Comparison of ENCODE assay signal across 18 cellular contexts in the genomic region with DNA sequence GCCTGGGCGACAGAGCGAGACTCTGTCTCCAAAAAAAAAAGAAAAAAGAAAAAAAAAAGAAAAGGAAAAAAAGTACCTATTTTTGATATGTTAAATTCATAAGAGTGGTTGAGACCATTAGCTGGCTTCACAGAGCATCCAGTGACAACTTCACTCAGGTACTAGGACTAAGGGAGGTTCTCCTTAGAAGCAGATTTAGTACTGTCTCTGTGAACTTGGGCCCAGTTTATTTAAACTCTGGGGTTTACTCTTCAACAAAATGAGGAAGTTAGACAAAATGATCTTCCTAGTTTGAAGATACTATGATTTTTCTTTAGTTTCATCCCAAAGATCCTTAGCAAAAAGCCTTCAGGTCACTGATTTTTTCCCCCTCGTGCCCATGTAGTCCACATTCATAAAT. TPM values are rescaled to one million over a fixed set of nuclear protein-coding genes. Genes with fewer than 3 reads are reported as not detected.
DNase-seq lines count a peak whose midpoint lies in the region; ATAC-seq and TF ChIP-seq lines count a peak whose summit lies in the region.
"Had no signal": no experiment of that assay in that cellular context is flagged by ENCODE, and none has a peak within 500 bp of the region (broad histone marks: within the 10 kb centered on the region; RNA-seq: fewer than 3 reads in every experiment).

No MANE protein-coding gene starts in this region.

- DNase-seq in NOMO-1 treated with DMSO at 0.1 percent for 48 hours (lab: John Stamatoyannopoulos, UW; ENCODE audit: unreplicated experiment) (peak; percentile 36), NOMO-1 treated with dmso at 0.1 percent for 144 hours (lab: John Stamatoyannopoulos, UW; ENCODE audit: unreplicated experiment) (no peak), Kasumi-1 (lab: John Stamatoyannopoulos, UW) (peak; percentile 30 to 51), SKM-1 (lab: John Stamatoyannopoulos, UW; ENCODE audit: unreplicated experiment) (peak; percentile 69), suprapubic skin (ENCODE audit: low spot score in 2 of 2) (no peak), lower lobe of right lung (no peak)
- no peak for DNase-seq in effector memory CD8-positive, alpha-beta T cell
- DNase-seq: 8988T; CD4-positive, alpha-beta memory T cell; DMS79; GF-D8; H9; NCI-H1105; NCI-H1694 treated with DMSO at 0.1 percent for 48 hours; NCI-H446; T-helper 1 cell had no signal

- H3K27me3 ChIP-seq in suprapubic skin (no peaks in the 10 kb centered on the region), lower lobe of right lung (ENCODE audit: low read depth) (no peaks in the 10 kb centered on the region)
- H3K27me3 ChIP-seq: SJSA1 had no signal

- H3K36me3 Mint-ChIP-seq in stimulated activated memory B cell treated with anti-CD40 and anti-IgM and Interleukin-4, amounts not matched to agents 10 μg/mL and 1 μg/mL and 100 μg/mL, for 72 hours, result peaks cover 35% of the 10 kb centered on the region
- peaks cover 55% of the 10 kb centered on the region for H3K36me3 Mint-ChIP-seq in effector memory CD8-positive, alpha-beta T cell (ENCODE audit: insufficient read depth)

- ATAC-seq in stimulated activated memory B cell treated with anti-CD40 and anti-IgM and Interleukin-4, amounts not matched to agents 10 μg/mL and 1 μg/mL and 100 μg/mL, for 72 hours, result peak; percentile 54
- no peak for ATAC-seq in effector memory CD8-positive, alpha-beta T cell (replicated peaks)
- ATAC-seq in lower lobe of right lung, result no peak

- intact Hi-C loops in lower lobe of right lung (cut with DNase I), result no loop called here

- no peak for TF ChIP-seq EP300 in suprapubic skin (IDR thresholded peaks at IDR 0.05)

- H3K27ac Mint-ChIP-seq in stimulated activated memory B cell treated with anti-CD40 and anti-IgM and Interleukin-4, amounts not matched to agents 10 μg/mL and 1 μg/mL and 100 μg/mL, for 72 hours, result no peak overlapping the region
- no peak overlapping the region for H3K27ac Mint-ChIP-seq in effector memory CD8-positive, alpha-beta T cell
- H3K27ac Mint-ChIP-seq: H9 had no signal

- no peak for TF ChIP-seq CTCF in suprapubic skin (IDR thresholded peaks at IDR 0.05)
- no peak for TF ChIP-seq CTCF in lower lobe of right lung (IDR thresholded peaks at IDR 0.05)

- no peak overlapping the region for H3K27ac ChIP-seq in suprapubic skin
- no peak overlapping the region for H3K27ac ChIP-seq in lower lobe of right lung
- H3K27ac ChIP-seq: SJSA1 had no signal

- H3K4me1 ChIP-seq in suprapubic skin, result no peaks in the 10 kb centered on the region
- no peaks in the 10 kb centered on the region for H3K4me1 ChIP-seq in lower lobe of right lung
- H3K4me1 ChIP-seq: SJSA1 had no signal

- H3K4me1 Mint-ChIP-seq in stimulated activated memory B cell treated with anti-CD40 and anti-IgM and Interleukin-4, amounts not matched to agents 10 μg/mL and 1 μg/mL and 100 μg/mL, for 72 hours, result peaks cover 32% of the 10 kb centered on the region
- H3K4me1 Mint-ChIP-seq in effector memory CD8-positive, alpha-beta T cell (ENCODE audit: low read depth in 2 of 2), result no peaks in the 10 kb centered on the region

- H3K9me3 ChIP-seq in suprapubic skin (no peaks in the 10 kb centered on the region), lower lobe of right lung (no peaks in the 10 kb centered on the region)
- H3K9me3 ChIP-seq: SJSA1 had no signal

- H3K4me3 ChIP-seq in suprapubic skin (no peak overlapping the region), lower lobe of right lung (no peak overlapping the region)
- H3K4me3 ChIP-seq: SJSA1 had no signal

- peaks cover 18% of the 10 kb centered on the region for H3K36me3 ChIP-seq in suprapubic skin
- peaks cover 46% of the 10 kb centered on the region for H3K36me3 ChIP-seq in lower lobe of right lung

- H3K4me3 Mint-ChIP-seq in stimulated activated memory B cell treated with anti-CD40 and anti-IgM and Interleukin-4, amounts not matched to agents 10 μg/mL and 1 μg/mL and 100 μg/mL, for 72 hours, result no peak overlapping the region
- H3K4me3 Mint-ChIP-seq in effector memory CD8-positive, alpha-beta T cell, result no peak overlapping the region
- H3K4me3 Mint-ChIP-seq: CD4-positive, alpha-beta memory T cell; H9 had no signal

- no peaks in the 10 kb centered on the region for H3K27me3 Mint-ChIP-seq in stimulated activated memory B cell treated with anti-CD40 and anti-IgM and Interleukin-4, amounts not matched to agents 10 μg/mL and 1 μg/mL and 100 μg/mL, for 72 hours
- H3K27me3 Mint-ChIP-seq in effector memory CD8-positive, alpha-beta T cell, result no peaks in the 10 kb centered on the region
- H3K27me3 Mint-ChIP-seq: CD4-positive, alpha-beta memory T cell had no signal

- no peak for TF ChIP-seq POLR2A in suprapubic skin (IDR thresholded peaks at IDR 0.05)

- WGBS in suprapubic skin, result 94% methylated on average over 3 of the region's 3 CpGs

- H3K9me3 Mint-ChIP-seq in stimulated activated memory B cell treated with anti-CD40 and anti-IgM and Interleukin-4, amounts not matched to agents 10 μg/mL and 1 μg/mL and 100 μg/mL, for 72 hours, result no peaks in the 10 kb centered on the region
- H3K9me3 Mint-ChIP-seq in effector memory CD8-positive, alpha-beta T cell, result no peaks in the 10 kb centered on the region
- H3K9me3 Mint-ChIP-seq: CD4-positive, alpha-beta memory T cell; H9 had no signal

RNA-seq across cellular contexts. Expression of a gene that starts 21.2 kb away (rescaled TPM):
- total RNA-seq in suprapubic skin (10 to 100 TPM; 13.2 to 22.0 (median 16.0) TPM), lower lobe of right lung (19.7 TPM)

RNA-seq across cellular contexts. Expression of a gene that starts 31.3 kb away (rescaled TPM):
- total RNA-seq in suprapubic skin (1 to 10 TPM in 1 of 4 donors, under 1 TPM in 2, not detected in 1; 0.34 to 1.1 (median 0.56) TPM), lower lobe of right lung (0.65 TPM)
- total RNA-seq: CD4-positive, alpha-beta memory T cell had no signal

Comparison
In these comparisons a context has a peak if more than half of its experiments do, and no peak if none do; other contexts are left out.
1. DNase-seq: peak in NOMO-1 treated with DMSO at 0.1 percent for 48 hours (single experiment), Kasumi-1 (2 of 2) and SKM-1 (single experiment); none in NOMO-1 treated with dmso at 0.1 percent for 144 hours (single experiment), suprapubic skin (0 of 2), effector memory CD8-positive, alpha-beta T cell (0 of 3) and lower lobe of right lung (single experiment).